Comparison of ENCODE assay signal across 1 cellular context in genomic region chr17:80069886-80070177, GRCh38.
TF ChIP-seq lines count a peak whose summit lies in the region.

No MANE protein-coding gene starts in this region.

TF ChIP-seq in IMR-90, 13 proteins besides CTCF, POLR2A, EP300 and RAD21:
- TF ChIP-seq SMC3 (IDR thresholded peaks at IDR 0.05; ENCODE audit: low read depth, low read length) (no peak), RFX5 (IDR thresholded peaks at IDR 0.05; ENCODE audit: low read depth, low read length) (no peak), MXI1 (IDR thresholded peaks at IDR 0.05; ENCODE audit: borderline replicate concordance, low read depth, low read length) (no peak), NFE2L2 (IDR thresholded peaks at IDR 0.05; ENCODE audit: low read depth, low read length) (no peak), RCOR1 (IDR thresholded peaks at IDR 0.05; ENCODE audit: insufficient replicate concordance, low read length) (no peak), FOS (IDR thresholded peaks at IDR 0.05; ENCODE audit: low read depth, low read length) (no peak), ELK1 (IDR thresholded peaks at IDR 0.05; ENCODE audit: borderline replicate concordance, low read depth, low read length) (no peak), CHD1 (IDR thresholded peaks at IDR 0.05; ENCODE audit: low read depth, low read length) (no peak), USF2 (IDR thresholded peaks at IDR 0.05; ENCODE audit: low read depth, low read length) (no peak), CEBPB (IDR thresholded peaks at IDR 0.05; ENCODE audit: low read depth, low read length) (no peak), BHLHE40 (IDR thresholded peaks at IDR 0.05; ENCODE audit: low read depth, low read length) (no peak), MAFK (IDR thresholded peaks at IDR 0.05; ENCODE audit: low read depth, low read length) (no peak), MAZ (IDR thresholded peaks at IDR 0.05; ENCODE audit: borderline replicate concordance, low read depth, low read length) (no peak)
